In genomic region chr2:176106636-176107539, GRCh38 we compare ENCODE assay signal across 8 cellular contexts. TPM values are rescaled to one million over a fixed set of nuclear protein-coding genes. Genes with fewer than 3 reads are reported as not detected.
DNase-seq lines count a peak whose midpoint lies in the region; ATAC-seq and TF ChIP-seq lines count a peak whose summit lies in the region.

HOXD11 (plus strand) TSS chr2:176107280; CDS start chr2:176107356, 76 bp downstream.

- CTCF ChIA-PET in OCI-LY7 (lab: Charles Lee; ENCODE audit: unreplicated experiment): no interaction called here

- no peak for TF ChIP-seq CTCF in OCI-LY7 (conservative IDR thresholded peaks at IDR 0.05; ENCODE audit: low read length)
- TF ChIP-seq CTCF in GM13977 (IDR thresholded peaks at IDR 0.05; ENCODE audit: extremely low read depth, insufficient read depth, missing control alignments): no peak

- DNase-seq in NCI-H1930 (lab: John Stamatoyannopoulos, UW) (peak; percentile 82 to 84), adipocyte (ENCODE audit: low read depth) (no peak), GM03348 (ENCODE audit: low spot score) (no peak), OCI-LY7 (ENCODE audit: low spot score) (no peak), GM13977 (ENCODE audit: low spot score) (no peak)

- H3K27ac ChIP-seq in mesodermal cell (ENCODE audit: low read depth, low read length, severe bottlenecking) (no peak within 1 kb of the TSS), OCI-LY7 (ENCODE audit: low read depth, low read length, poor library complexity, severe bottlenecking) (no peak within 1 kb of the TSS)

- no peak within 1 kb of the TSS for H3K4me2 ChIP-seq in OCI-LY7 (ENCODE audit: low read length)

- H3K9me2 ChIP-seq in OCI-LY7 (ENCODE audit: insufficient read depth, low read length): no peaks in the 10 kb centered on the region

- no peaks in the 10 kb centered on the region for H4K20me1 ChIP-seq in OCI-LY7 (ENCODE audit: insufficient read depth, low read length)

- no peak for ATAC-seq in HG03159 (IDR thresholded peaks at IDR 0.05; ENCODE audit: unreplicated experiment)

- in situ Hi-C loops in GM13977 (cut with MboI; ENCODE audit: low pct_unique_long_range_greater_than_20kb, low sequenced_read_pairs, unreplicated experiment): loop anchor here (25.0 kb wide), 1 partner anchor 745 kb away; no protein-coding TSS in a partner anchor

- H3K36me3 ChIP-seq in adipocyte (ENCODE audit: control insufficient read depth, insufficient read depth, low read length, severe bottlenecking): no peaks in the 10 kb centered on the region
- H3K36me3 ChIP-seq in mesodermal cell (ENCODE audit: control insufficient read depth, insufficient read depth, low read length): no peaks in the 10 kb centered on the region
- no peaks in the 10 kb centered on the region for H3K36me3 ChIP-seq in OCI-LY7 (ENCODE audit: insufficient read depth, low read length)

- H3K27me3 ChIP-seq in adipocyte (replicated peaks; ENCODE audit: control insufficient read depth, insufficient read depth, low read length): peaks cover 67% of the 10 kb centered on the region

- intact Hi-C loops in OCI-LY7 (cut with micrococcal nuclease; ENCODE audit: unreplicated experiment): no loop called here

- 1 to 2% methylated on average over 43 to 45 of the region's 82 CpGs for WGBS in mesodermal cell (ENCODE audit: insufficient coverage in 2 of 2), 2 experiments

- no peak within 1 kb of the TSS for H2AFZ ChIP-seq in OCI-LY7 (ENCODE audit: low read length)

- BruUV-seq in OCI-LY7 (replicated peaks; lab: Mats Ljungman, UMichigan): no TSS peak

- H3K79me2 ChIP-seq in OCI-LY7 (ENCODE audit: insufficient read depth, low read depth, low read length): no peaks in the 10 kb centered on the region

- H3K9me3 ChIP-seq in adipocyte (ENCODE audit: control insufficient read depth, low read length) (no peaks in the 10 kb centered on the region), mesodermal cell (ENCODE audit: control insufficient read depth, low read length) (no peaks in the 10 kb centered on the region), OCI-LY7 (ENCODE audit: low read length) (no peaks in the 10 kb centered on the region)

- H3K4me1 ChIP-seq in adipocyte (ENCODE audit: control insufficient read depth, insufficient read depth, low read length) (peaks cover 15% of the 10 kb centered on the region), mesodermal cell (ENCODE audit: control insufficient read depth, insufficient read depth, low read length, poor library complexity, severe bottlenecking) (no peaks in the 10 kb centered on the region), OCI-LY7 (ENCODE audit: insufficient read depth, low read length, poor library complexity, severe bottlenecking) (no peaks in the 10 kb centered on the region)

- POLR2A ChIA-PET in OCI-LY7 (lab: Charles Lee): no interaction called here

- no peak within 1 kb of the TSS for H3K9ac ChIP-seq in adipocyte (ENCODE audit: low read length)

- H3K4me3 ChIP-seq in GM08714 (ENCODE audit: low read length) (peak within 1 kb of the TSS; percentile 30), adipocyte (ENCODE audit: low read length) (peak within 1 kb of the TSS; percentile 71), mesodermal cell (ENCODE audit: extremely low read depth, insufficient read depth, low read length, poor library complexity, severe bottlenecking) (peak within 1 kb of the TSS; percentile 18), OCI-LY7 (ENCODE audit: low read depth, low read length, poor library complexity, severe bottlenecking) (no peak within 1 kb of the TSS)

RNA-seq across cellular contexts. Expression of gene HOXD11, which starts in this region (rescaled TPM):
- 1.2 TPM for polyA plus RNA-seq in mesodermal cell (2013, experiment 1 of 2)
- 0.96 TPM for polyA plus RNA-seq in mesodermal cell (2013, experiment 2 of 2)
- total RNA-seq in OCI-LY7 (2014; rRNA removed; shearing (Covaris generic)): not detected in 2 replicates
- total RNA-seq in OCI-LY7 (2022): not detected in 2 replicates

Comparison
In these comparisons a context has a peak if more than half of its experiments do, and no peak if none do; other contexts are left out.
1. DNase-seq: peak in NCI-H1930 (2 of 2); none in adipocyte (single experiment), GM03348 (single experiment), OCI-LY7 (single experiment) and GM13977 (single experiment).